In the genomic region with DNA sequence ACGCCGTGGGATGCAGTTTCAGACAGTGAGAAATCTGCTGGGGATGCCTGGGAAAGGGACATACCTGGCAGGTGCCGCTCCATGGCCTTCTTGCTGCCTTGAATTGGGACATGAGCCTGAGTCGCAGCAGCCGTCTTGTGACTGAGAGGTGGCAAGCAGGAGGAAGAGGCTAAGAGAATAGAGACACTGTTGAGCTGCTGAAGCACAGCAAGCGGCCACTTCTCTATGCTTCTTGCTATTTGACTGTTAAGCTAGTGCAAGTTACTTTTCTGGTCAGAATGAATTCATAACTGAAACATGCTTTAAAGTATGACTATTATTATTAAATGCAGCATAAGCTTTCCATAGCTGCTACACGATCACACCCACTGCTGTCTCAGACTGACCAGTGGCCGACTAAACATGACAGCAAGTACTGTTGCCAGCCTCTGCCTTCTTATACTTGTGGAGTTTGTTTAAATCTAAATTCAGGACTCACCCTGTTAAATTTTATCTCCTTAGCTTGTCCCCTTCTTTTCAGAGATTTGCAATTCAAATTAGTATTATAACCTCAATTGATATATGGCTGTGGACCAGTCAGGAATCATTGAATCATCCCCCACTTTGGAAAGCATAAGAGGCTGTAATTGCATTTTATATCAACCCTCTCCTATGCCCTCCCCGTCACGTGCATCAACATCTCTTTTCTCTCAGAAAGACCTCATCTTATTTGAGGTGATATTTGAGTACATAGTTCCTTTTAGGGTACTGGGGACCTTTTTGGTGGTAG, we compare ENCODE assay signal across 14 cellular contexts. TPM values are rescaled to one million over a fixed set of nuclear protein-coding genes. Genes with fewer than 3 reads are reported as not detected.
DNase-seq lines count a peak whose midpoint lies in the region; ATAC-seq, FAIRE-seq and TF ChIP-seq lines count a peak whose summit lies in the region.
"Had no signal": no experiment of that assay in that cellular context is flagged by ENCODE, and none has a peak within 500 bp of the region (broad histone marks: within the 10 kb centered on the region; RNA-seq: fewer than 3 reads in every experiment).

No MANE protein-coding gene starts in this region.

- no peaks in the 10 kb centered on the region for H3K27me3 Mint-ChIP-seq in T-helper 1 cell treated with Interleukin-12 subunit alpha and Interleukin-12 subunit beta and Interleukin-4 antibody, amounts not matched to agents 30 μg/mL and 1 μg/mL, for 36 hours (ENCODE audit: low read depth)

- intact Hi-C loops in spleen (cut with DNase I; ENCODE audit: low total_unique reads) (no loop called here), thyroid gland (cut with DNase I) (no loop called here)

- TF ChIP-seq CTCF in spleen (IDR thresholded peaks at IDR 0.05 in 8 of 11, conservative IDR thresholded peaks at IDR 0.05 in 3 of 11) (no peak), thyroid gland (IDR thresholded peaks at IDR 0.05) (no peak)

- H3K4me1 ChIP-seq in spleen, result peaks cover 0 to 64% (median 30%) of the 10 kb centered on the region in 6 donors
- no peaks in the 10 kb centered on the region for H3K4me1 ChIP-seq in thyroid gland

- H3K27ac Mint-ChIP-seq in T-helper 1 cell treated with Interleukin-12 subunit alpha and Interleukin-12 subunit beta and Interleukin-4 antibody, amounts not matched to agents 30 μg/mL and 1 μg/mL, for 36 hours, result peak overlapping the region; percentile 68
- H3K27ac Mint-ChIP-seq: WTC11 had no signal

- H3K27ac ChIP-seq in spleen, result peak overlapping the region; percentile 8 to 94 (median 84)
- H3K27ac ChIP-seq in thyroid gland, result no peak overlapping the region
- H3K27ac ChIP-seq: cardiac muscle cell had no signal

- no peaks in the 10 kb centered on the region for H3K36me3 Mint-ChIP-seq in T-helper 1 cell treated with Interleukin-12 subunit alpha and Interleukin-12 subunit beta and Interleukin-4 antibody, amounts not matched to agents 30 μg/mL and 1 μg/mL, for 36 hours (ENCODE audit: low read depth)
- H3K36me3 Mint-ChIP-seq: WTC11 had no signal

- 53 to 67% (median 56%) methylated on average over 10 of the region's 10 CpGs for WGBS in spleen, 5 donors
- 79 to 85% methylated on average over 10 of the region's 10 CpGs for WGBS in thyroid gland, 2 donors

- H3K9me3 Mint-ChIP-seq in T-helper 1 cell treated with Interleukin-12 subunit alpha and Interleukin-12 subunit beta and Interleukin-4 antibody, amounts not matched to agents 30 μg/mL and 1 μg/mL, for 36 hours, result no peaks in the 10 kb centered on the region
- H3K9me3 Mint-ChIP-seq: WTC11 had no signal

- no peak for TF ChIP-seq POLR2A in spleen (IDR thresholded peaks at IDR 0.05)
- TF ChIP-seq POLR2A in thyroid gland (IDR thresholded peaks at IDR 0.05), result no peak
- TF ChIP-seq POLR2A in H54 (IDR thresholded peaks at IDR 0.05; ENCODE audit: low read depth, low read length), result no peak

- H3K27me3 ChIP-seq in spleen (replicated peaks in 1 of 7) (peaks cover 0 to 15% (median 0%) of the 10 kb centered on the region in 7 donors), thyroid gland (no peaks in the 10 kb centered on the region)
- H3K27me3 ChIP-seq: heart left ventricle had no signal

- peak overlapping the region in 1 of 8 donors; percentile 54 for H3K4me3 ChIP-seq in spleen
- H3K4me3 ChIP-seq in thyroid gland (replicated peaks in 1 of 3), result no peak overlapping the region
- H3K4me3 ChIP-seq: cardiac muscle cell, heart left ventricle had no signal

- H3K4me1 Mint-ChIP-seq in T-helper 1 cell treated with Interleukin-12 subunit alpha and Interleukin-12 subunit beta and Interleukin-4 antibody, amounts not matched to agents 30 μg/mL and 1 μg/mL, for 36 hours (ENCODE audit: low read depth), result peaks cover 41% of the 10 kb centered on the region
- H3K4me1 Mint-ChIP-seq: WTC11 had no signal

- peak overlapping the region; percentile 22 for H3K4me3 Mint-ChIP-seq in T-helper 1 cell treated with Interleukin-12 subunit alpha and Interleukin-12 subunit beta and Interleukin-4 antibody, amounts not matched to agents 30 μg/mL and 1 μg/mL, for 36 hours
- H3K4me3 Mint-ChIP-seq: WTC11 had no signal

- DNase-seq in T-helper 1 cell (no peak), spleen (peak; percentile 79), thyroid gland (no peak), H54 (ENCODE audit: insufficient read length, low spot score) (no peak), DMS114 treated with DMSO at 0.1 percent for 48 hours (lab: John Stamatoyannopoulos, UW; ENCODE audit: unreplicated experiment) (no peak)
- DNase-seq: 8988T, NCI-H2171 treated with DMSO at 0.1 percent for 48 hours, occipital lobe had no signal

- FAIRE-seq in H54 (lab: Jason Lieb, UNC), result no peak

- ATAC-seq in GM21723 (IDR thresholded peaks at IDR 0.05; ENCODE audit: unreplicated experiment), result peak; percentile 40
- ATAC-seq in HG03457 (IDR thresholded peaks at IDR 0.05; ENCODE audit: unreplicated experiment), result peak; percentile 30

- no peaks in the 10 kb centered on the region for H3K36me3 ChIP-seq in spleen
- H3K36me3 ChIP-seq in thyroid gland, result no peaks in the 10 kb centered on the region
- H3K36me3 ChIP-seq: cardiac muscle cell, heart left ventricle had no signal

- H3K9me3 ChIP-seq in spleen (no peaks in the 10 kb centered on the region), thyroid gland (no peaks in the 10 kb centered on the region)
- H3K9me3 ChIP-seq: heart left ventricle had no signal

RNA-seq across cellular contexts. Expression of gene ACSL1, which starts 24.8 kb away (rescaled TPM):
- 100 to 1,000 TPM in 6 of 7 donors, 10 to 100 TPM in 1; 79.9 to 333 (median 142) TPM for total RNA-seq in spleen
- 10 to 100 TPM; 17.6 to 30.3 (median 22.3) TPM for polyA plus RNA-seq in spleen
- total RNA-seq in thyroid gland, result 100 to 1,000 TPM in 2 of 4 donors, 10 to 100 TPM in 2; 78.2 to 163 (median 112) TPM

Comparison
In these comparisons a context has a peak if more than half of its experiments do, and no peak if none do; other contexts are left out.
1. H3K27ac ChIP-seq: peak in spleen (8 of 8); none in thyroid gland (0 of 3).